8 cellular contexts compared by ENCODE assay signal in genomic region chr17:31492880-31493655, GRCh38.
A peak's percentile ranks its signal among the peaks of the same experiment; 100 is the strongest.
DNase-seq lines count a peak whose midpoint lies in the region; ATAC-seq and TF ChIP-seq lines count a peak whose summit lies in the region.

No MANE protein-coding gene starts in this region.

- H3K4me1 ChIP-seq in OCI-LY7 (ENCODE audit: insufficient read depth, low read length, poor library complexity, severe bottlenecking) (peaks cover 76% of the 10 kb centered on the region), neutrophil (ENCODE audit: control insufficient read depth in 1 of 2, insufficient read depth in 1 of 2, low read depth in 1 of 2, low read length in 1 of 2) (peaks cover 87 to 92% of the 10 kb centered on the region in 2 experiments), PC-3 (ENCODE audit: insufficient read depth, low read length) (peaks cover 4% of the 10 kb centered on the region; the same call in 1 of the 2 replicates)

- H3K27ac ChIP-seq in OCI-LY7 (ENCODE audit: low read depth, low read length, poor library complexity, severe bottlenecking) (no peak overlapping the region), neutrophil (peak overlapping the region; percentile 98), PC-3 (ENCODE audit: low read length) (no peak overlapping the region)

- H3F3A ChIP-seq in PC-3 (ENCODE audit: low read length, unreplicated experiment), result no peaks in the 10 kb centered on the region

- intact Hi-C loops in OCI-LY7 (cut with micrococcal nuclease; ENCODE audit: unreplicated experiment) (no loop called here), PC-3 (cut with micrococcal nuclease) (no loop called here)

- no TSS peak for BruUV-seq in OCI-LY7 (replicated peaks; lab: Mats Ljungman, UMichigan)
- no TSS peak for BruUV-seq in PC-3 (replicated peaks; lab: Mats Ljungman, UMichigan)

- H3K4me3 ChIP-seq in OCI-LY7 (ENCODE audit: low read depth, low read length, poor library complexity, severe bottlenecking), result no peak overlapping the region
- H3K4me3 ChIP-seq in neutrophil (ENCODE audit: low read depth in 1 of 2, low read length in 1 of 2), result peak overlapping the region; percentile 86 to 92
- H3K4me3 ChIP-seq in PC-3 (ENCODE audit: low read length), result no peak overlapping the region

- H2AFZ ChIP-seq in OCI-LY7 (ENCODE audit: low read length), result no peak overlapping the region
- no peak overlapping the region for H2AFZ ChIP-seq in PC-3 (ENCODE audit: low read length)

- POLR2A ChIA-PET in GM10248 (lab: Yijun Ruan, JAX), result no interaction called here
- POLR2A ChIA-PET in OCI-LY7 (lab: Charles Lee), result interaction anchor here (0.6 to 1.6 kb wide), 4 partner anchors 8 to 101 kb away, joined by 3 read pairs; no protein-coding TSS in a partner anchor
- POLR2A ChIA-PET in PC-3 (lab: Charles Lee; ENCODE audit: unreplicated experiment), result no interaction called here

- CTCF ChIA-PET in GM10248 (lab: Yijun Ruan, JAX) (interaction anchor here (1.0 to 2.8 kb wide), 5 partner anchors 16 to 58 kb away, joined by 4 to 25 read pairs (median 4); no protein-coding TSS in a partner anchor), OCI-LY7 (lab: Charles Lee; ENCODE audit: unreplicated experiment) (interaction anchor here (0.6 kb wide), 1 partner anchor 248 kb away, joined by 3 read pairs; no protein-coding TSS in a partner anchor), PC-3 (lab: Charles Lee) (interaction anchor here (0.6 kb wide), 1 partner anchor 357 kb away, joined by 11 read pairs; no protein-coding TSS in a partner anchor)

- ATAC-seq in GM18498 (IDR thresholded peaks at IDR 0.05; ENCODE audit: unreplicated experiment) (no peak), GM19035 (IDR thresholded peaks at IDR 0.05; ENCODE audit: unreplicated experiment) (no peak), PC-3 (no peak)

- H3K36me3 ChIP-seq in OCI-LY7 (ENCODE audit: insufficient read depth, low read length), result no peaks in the 10 kb centered on the region
- H3K36me3 ChIP-seq in neutrophil, result no peaks in the 10 kb centered on the region
- H3K36me3 ChIP-seq in PC-3 (ENCODE audit: low read depth, low read length), result no peaks in the 10 kb centered on the region

- H3K27me3 ChIP-seq in neutrophil (no peaks in the 10 kb centered on the region), PC-3 (ENCODE audit: low read length) (no peaks in the 10 kb centered on the region)

- H4K20me1 ChIP-seq in OCI-LY7 (ENCODE audit: insufficient read depth, low read length), result peaks cover 7% of the 10 kb centered on the region; the same call in 1 of the 2 replicates
- no peaks in the 10 kb centered on the region for H4K20me1 ChIP-seq in PC-3 (ENCODE audit: low read length)

- no peaks in the 10 kb centered on the region for H3K79me2 ChIP-seq in OCI-LY7 (ENCODE audit: insufficient read depth, low read depth, low read length)
- H3K79me2 ChIP-seq in PC-3 (ENCODE audit: low read length), result no peaks in the 10 kb centered on the region

- H3K4me2 ChIP-seq in OCI-LY7 (ENCODE audit: low read length), result peak overlapping the region; percentile 58
- no peak overlapping the region for H3K4me2 ChIP-seq in PC-3 (ENCODE audit: low read length)

- peak; percentile 80 for DNase-seq in GM10248 (ENCODE audit: extremely low spot score)
- DNase-seq in OCI-LY7 (ENCODE audit: low spot score), result no peak
- DNase-seq in activated naive CD4-positive, alpha-beta T cell treated with Interleukin-2 at 50 U/mL for 16 hours, result peak; percentile 84
- DNase-seq in PC-3, result no peak
- no peak for DNase-seq in NCI-H69 (lab: John Stamatoyannopoulos, UW)

- no peak overlapping the region for H3K9ac ChIP-seq in PC-3 (ENCODE audit: low read length)

- H3K9me2 ChIP-seq in OCI-LY7 (ENCODE audit: insufficient read depth, low read length) (no peaks in the 10 kb centered on the region), PC-3 (replicated peaks; ENCODE audit: low read length) (no peaks in the 10 kb centered on the region)

- no peak for TF ChIP-seq CTCF in GM10248 (IDR thresholded peaks at IDR 0.05; ENCODE audit: control extremely low read depth, extremely low read depth, low read depth, missing control alignments)
- no peak for TF ChIP-seq CTCF in OCI-LY7 (conservative IDR thresholded peaks at IDR 0.05; ENCODE audit: low read length)
- TF ChIP-seq CTCF in neutrophil (IDR thresholded peaks at IDR 0.05), result no peak
- no peak for TF ChIP-seq CTCF in PC-3 (conservative IDR thresholded peaks at IDR 0.05; ENCODE audit: low read depth, low read length)

- no peaks in the 10 kb centered on the region for H3K9me3 ChIP-seq in OCI-LY7 (ENCODE audit: low read length)
- no peaks in the 10 kb centered on the region for H3K9me3 ChIP-seq in neutrophil
- H3K9me3 ChIP-seq in PC-3 (ENCODE audit: low read length), result no peaks in the 10 kb centered on the region

Comparison
In these comparisons a context has a peak if more than half of its experiments do, and no peak if none do; other contexts are left out.
1. DNase-seq: peak in GM10248 (single experiment) and activated naive CD4-positive, alpha-beta T cell treated with Interleukin-2 at 50 U/mL for 16 hours (single experiment); none in OCI-LY7 (single experiment), PC-3 (single experiment) and NCI-H69 (single experiment).
2. H3K4me3 ChIP-seq: peak in neutrophil (2 of 2); none in OCI-LY7 (single experiment) and PC-3 (single experiment).